Comparison of ENCODE assay signal across 13 cellular contexts in genomic region chr1:25658791-25659431, GRCh38. TPM values are rescaled to one million over a fixed set of nuclear protein-coding genes. Genes with fewer than 3 reads are reported as not detected.
DNase-seq lines count a peak whose midpoint lies in the region; ATAC-seq and TF ChIP-seq lines count a peak whose summit lies in the region.
"Had no signal": no experiment of that assay in that cellular context is flagged by ENCODE, and none has a peak within 500 bp of the region (broad histone marks: within the 10 kb centered on the region; RNA-seq: fewer than 3 reads in every experiment).

No MANE protein-coding gene starts in this region.

- H3K36me3 ChIP-seq in endodermal cell (ENCODE audit: control insufficient read depth, insufficient read depth, low read length): no peaks in the 10 kb centered on the region
- no peaks in the 10 kb centered on the region for H3K36me3 ChIP-seq in muscle layer of colon (ENCODE audit: insufficient read depth, low read length)
- no peaks in the 10 kb centered on the region for H3K36me3 ChIP-seq in upper lobe of left lung

- intact Hi-C loops in natural killer cell (cut with micrococcal nuclease): no loop called here

- no peak for TF ChIP-seq POLR2A in upper lobe of left lung (IDR thresholded peaks at IDR 0.05)

- peaks cover 2% of the 10 kb centered on the region for H3K36me3 Mint-ChIP-seq in activated T-cell treated with anti-CD3 and anti-CD28 coated beads, Interleukin-2, amount 50 U/mL, for 24 hours (ENCODE audit: low read depth)
- H3K36me3 Mint-ChIP-seq in endodermal cell (ENCODE audit: low read depth): no peaks in the 10 kb centered on the region
- H3K36me3 Mint-ChIP-seq in natural killer cell: no peaks in the 10 kb centered on the region

- H3K27me3 ChIP-seq in endodermal cell (ENCODE audit: control insufficient read depth, insufficient read depth, low read length, poor library complexity, severe bottlenecking): no peaks in the 10 kb centered on the region
- H3K27me3 ChIP-seq in muscle layer of colon (ENCODE audit: control insufficient read depth in 1 of 2, insufficient read depth in 2 of 2, low read length in 2 of 2): no peaks in the 10 kb centered on the region
- H3K27me3 ChIP-seq in upper lobe of left lung: no peaks in the 10 kb centered on the region

- DNase-seq in activated T-cell treated with anti-CD3 and anti-CD28 coated beads, Interleukin-2, amount 50 U/mL, for 24 hours: peak; percentile 25
- no peak for DNase-seq in activated T-cell treated with anti-CD3 and anti-CD28 coated beads, Interleukin-2, amount 50 U/mL, for 1 hour
- DNase-seq in endodermal cell (peak; percentile 51), upper lobe of left lung (peak; percentile 33 to 71), H4 (ENCODE audit: low spot score) (no peak), natural killer cell (no peak)
- DNase-seq: ACHN; MM.1S; stimulated activated naive CD8-positive, alpha-beta T cell treated with anti-CD3 and anti-CD28 coated beads, Interleukin-15, amount 100 ng/mL, for 72 hours; T-helper 1 cell had no signal

- H3K9me3 ChIP-seq in endodermal cell (ENCODE audit: control insufficient read depth, low read length): no peaks in the 10 kb centered on the region
- H3K9me3 ChIP-seq in muscle layer of colon (ENCODE audit: low read length): no peaks in the 10 kb centered on the region
- no peaks in the 10 kb centered on the region for H3K9me3 ChIP-seq in upper lobe of left lung

- no peak overlapping the region for H3K4me3 Mint-ChIP-seq in activated T-cell treated with anti-CD3 and anti-CD28 coated beads, Interleukin-2, amount 50 U/mL, for 24 hours
- H3K4me3 Mint-ChIP-seq in endodermal cell (no peak overlapping the region), natural killer cell (no peak overlapping the region)
- H3K4me3 Mint-ChIP-seq: stimulated activated naive CD8-positive, alpha-beta T cell treated with anti-CD3 and anti-CD28 coated beads, Interleukin-15, amount 100 ng/mL, for 72 hours had no signal

- peak; percentile 32 to 50 for ATAC-seq in upper lobe of left lung (ENCODE audit: low FRiP score in 2 of 2)
- no peak for ATAC-seq in GM19023 (IDR thresholded peaks at IDR 0.05; ENCODE audit: unreplicated experiment)
- no peak for ATAC-seq in natural killer cell
- ATAC-seq: HCT116 had no signal

- H3K27ac Mint-ChIP-seq in activated T-cell treated with anti-CD3 and anti-CD28 coated beads, Interleukin-2, amount 50 U/mL, for 24 hours: no peak overlapping the region
- H3K27ac Mint-ChIP-seq in endodermal cell (no peak overlapping the region), natural killer cell (no peak overlapping the region)

- TF ChIP-seq CTCF in endodermal cell (conservative IDR thresholded peaks at IDR 0.05) (no peak), upper lobe of left lung (IDR thresholded peaks at IDR 0.05) (no peak), natural killer cell (IDR thresholded peaks at IDR 0.05) (no peak)

- no peak overlapping the region for H3K9ac ChIP-seq in endodermal cell (ENCODE audit: extremely low read depth, low read length, poor library complexity, severe bottlenecking)
- no peak overlapping the region for H3K9ac ChIP-seq in muscle layer of colon (ENCODE audit: low read length)

- WGBS in endodermal cell (ENCODE audit: insufficient coverage in 1 of 2, insufficient read length in 1 of 2), 2 experiments: 92 to 93% methylated on average over 11 to 13 of the region's 13 CpGs
- 61 to 80% methylated on average over 13 of the region's 13 CpGs for WGBS in upper lobe of left lung, 2 donors

- TF ChIP-seq EP300 in upper lobe of left lung (IDR thresholded peaks at IDR 0.05): no peak

- H3K27me3 Mint-ChIP-seq in activated T-cell treated with anti-CD3 and anti-CD28 coated beads, Interleukin-2, amount 50 U/mL, for 24 hours: no peaks in the 10 kb centered on the region
- H3K27me3 Mint-ChIP-seq in endodermal cell (ENCODE audit: insufficient read depth) (no peaks in the 10 kb centered on the region), natural killer cell (ENCODE audit: low read depth in 2 of 2) (no peaks in the 10 kb centered on the region)
- H3K27me3 Mint-ChIP-seq: stimulated activated naive CD8-positive, alpha-beta T cell treated with anti-CD3 and anti-CD28 coated beads, Interleukin-15, amount 100 ng/mL, for 72 hours had no signal

- H3K4me3 ChIP-seq in endodermal cell (ENCODE audit: low read length) (no peak overlapping the region), muscle layer of colon (ENCODE audit: low read depth in 1 of 2, low read length in 2 of 2) (no peak overlapping the region), upper lobe of left lung (no peak overlapping the region)

- H3K9me3 Mint-ChIP-seq in activated T-cell treated with anti-CD3 and anti-CD28 coated beads, Interleukin-2, amount 50 U/mL, for 24 hours: no peaks in the 10 kb centered on the region
- H3K9me3 Mint-ChIP-seq in endodermal cell (no peaks in the 10 kb centered on the region), natural killer cell (no peaks in the 10 kb centered on the region)
- H3K9me3 Mint-ChIP-seq: stimulated activated naive CD8-positive, alpha-beta T cell treated with anti-CD3 and anti-CD28 coated beads, Interleukin-15, amount 100 ng/mL, for 72 hours had no signal

- H3K4me1 Mint-ChIP-seq in activated T-cell treated with anti-CD3 and anti-CD28 coated beads, Interleukin-2, amount 50 U/mL, for 24 hours (ENCODE audit: low read depth): peaks cover 46% of the 10 kb centered on the region
- peaks cover 11% of the 10 kb centered on the region for H3K4me1 Mint-ChIP-seq in endodermal cell
- no peaks in the 10 kb centered on the region for H3K4me1 Mint-ChIP-seq in natural killer cell

- H3K4me1 ChIP-seq in endodermal cell (ENCODE audit: control insufficient read depth, insufficient read depth, low read length) (no peaks in the 10 kb centered on the region), muscle layer of colon (ENCODE audit: insufficient read depth, low read length) (peaks cover 26% of the 10 kb centered on the region), upper lobe of left lung (peaks cover 0 to 28% (median 6%) of the 10 kb centered on the region in 4 donors)

- no peak overlapping the region for H3K27ac ChIP-seq in endodermal cell (ENCODE audit: low read depth, low read length)
- H3K27ac ChIP-seq in muscle layer of colon (ENCODE audit: low read depth, low read length): peak overlapping the region; percentile 39
- H3K27ac ChIP-seq in upper lobe of left lung: no peak overlapping the region

RNA-seq across cellular contexts. Expression of gene MAN1C1, which starts 42.3 kb away (rescaled TPM):
- total RNA-seq in endodermal cell (1 to 10 TPM; 2.2 to 4.3 TPM), upper lobe of left lung (10 to 100 TPM in 4 of 6 donors, 1 to 10 TPM in 2; 5.3 to 32.5 (median 16.2) TPM), natural killer cell (1 to 10 TPM; 3.6 to 7.5 (median 7.1) TPM)
- 8.0 TPM for polyA plus RNA-seq in endodermal cell (2013, experiment 1 of 2)
- polyA plus RNA-seq in endodermal cell (2013, experiment 2 of 2): 6.9 TPM
- total RNA-seq in H4 (2014; rRNA removed; shearing (Covaris generic)): 0.95 TPM in 1 of 2 replicates, not detected in the other

Comparison
In these comparisons a context has a peak if more than half of its experiments do, and no peak if none do; other contexts are left out.
1. DNase-seq: peak in activated T-cell treated with anti-CD3 and anti-CD28 coated beads, Interleukin-2, amount 50 U/mL, for 24 hours (single experiment), endodermal cell (single experiment) and upper lobe of left lung (2 of 2); none in activated T-cell treated with anti-CD3 and anti-CD28 coated beads, Interleukin-2, amount 50 U/mL, for 1 hour (single experiment), H4 (single experiment) and natural killer cell (single experiment).
2. ATAC-seq: peak in upper lobe of left lung (2 of 2); none in GM19023 (single experiment) and natural killer cell (0 of 3).